In the genomic region with DNA sequence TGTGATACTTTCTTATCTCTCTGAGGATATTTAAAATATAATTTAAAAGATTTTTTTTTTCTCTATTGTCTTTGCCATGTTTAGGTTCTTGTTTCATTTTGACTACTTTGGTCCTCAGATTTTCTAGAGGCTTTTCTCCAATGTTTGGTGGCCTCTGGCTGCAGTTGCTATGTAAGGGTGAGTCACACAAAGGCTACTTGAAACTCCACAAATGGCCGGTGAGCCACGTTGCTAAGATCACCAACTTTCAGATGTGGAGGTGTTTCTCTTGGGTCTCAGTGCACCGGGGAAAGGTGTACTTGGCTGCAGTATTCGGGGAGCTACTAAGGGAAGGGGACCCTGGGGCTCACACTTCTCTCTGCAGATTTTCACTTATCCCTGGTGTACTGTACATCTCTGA, we compare ENCODE assay signal across 14 cellular contexts.
"Had no signal": no experiment of that assay in that cellular context is flagged by ENCODE, and none has a peak within 500 bp of the region (broad histone marks: within the 10 kb centered on the region; RNA-seq: fewer than 3 reads in every experiment).

No MANE protein-coding gene starts in this region.

- DNase-seq: activated CD4-positive, alpha-beta T cell treated with anti-CD3 and anti-CD28 coated beads for 36 hours; activated CD8-positive, alpha-beta T cell treated with anti-CD3 and anti-CD28 coated beads for 36 hours; activated effector memory CD4-positive, alpha-beta T cell treated with Interleukin-2 at 50 U/mL for 16 hours; activated naive CD4-positive, alpha-beta T cell treated with anti-CD3 and anti-CD28 coated beads, Interleukin-2, amount 50 U/mL, for 16 hours; activated T-cell treated with anti-CD3 and anti-CD28 coated beads, Interleukin-2, amount 50 U/mL, for 4 hours; dermis blood vessel endothelial cell; effector memory CD8-positive, alpha-beta T cell; foreskin keratinocyte; mesendoderm; natural killer cell; small intestine; stimulated activated CD4-positive, alpha-beta T cell treated with anti-CD3 and anti-CD28 coated beads, Interleukin-4, amount 100 ng/mL, for 24 hours; stimulated activated naive CD4-positive, alpha-beta T cell treated with Interleukin-2 at 50 U/mL for 16 hours; transverse colon had no signal

- ATAC-seq: activated CD4-positive, alpha-beta T cell treated with anti-CD3 and anti-CD28 coated beads for 36 hours; activated CD8-positive, alpha-beta T cell treated with anti-CD3 and anti-CD28 coated beads for 36 hours; activated T-cell treated with anti-CD3 and anti-CD28 coated beads, Interleukin-2, amount 50 U/mL, for 4 hours; effector memory CD8-positive, alpha-beta T cell; foreskin keratinocyte; natural killer cell had no signal

- H3K27me3 Mint-ChIP-seq: activated CD4-positive, alpha-beta T cell treated with anti-CD3 and anti-CD28 coated beads for 36 hours; activated CD8-positive, alpha-beta T cell treated with anti-CD3 and anti-CD28 coated beads for 36 hours; effector memory CD8-positive, alpha-beta T cell had no signal

- H3K9me3 Mint-ChIP-seq: activated T-cell treated with anti-CD3 and anti-CD28 coated beads, Interleukin-2, amount 50 U/mL, for 4 hours had no signal

- H3K27ac Mint-ChIP-seq: activated CD4-positive, alpha-beta T cell treated with anti-CD3 and anti-CD28 coated beads for 36 hours; activated CD8-positive, alpha-beta T cell treated with anti-CD3 and anti-CD28 coated beads for 36 hours; effector memory CD8-positive, alpha-beta T cell; natural killer cell had no signal

- H3K4me1 Mint-ChIP-seq: activated CD4-positive, alpha-beta T cell treated with anti-CD3 and anti-CD28 coated beads for 36 hours; natural killer cell had no signal

- H3K4me3 Mint-ChIP-seq: activated CD4-positive, alpha-beta T cell treated with anti-CD3 and anti-CD28 coated beads for 36 hours; activated CD8-positive, alpha-beta T cell treated with anti-CD3 and anti-CD28 coated beads for 36 hours; activated T-cell treated with anti-CD3 and anti-CD28 coated beads, Interleukin-2, amount 50 U/mL, for 4 hours; effector memory CD8-positive, alpha-beta T cell; natural killer cell had no signal
